In genomic region chr1:236508593-236509027, GRCh38 we compare ENCODE assay signal across 17 cellular contexts. TPM values are rescaled to one million over a fixed set of nuclear protein-coding genes. Genes with fewer than 3 reads are reported as not detected.
A peak's percentile ranks its signal among the peaks of the same experiment; 100 is the strongest.
DNase-seq lines count a peak whose midpoint lies in the region; ATAC-seq and TF ChIP-seq lines count a peak whose summit lies in the region.
"Had no signal": no experiment of that assay in that cellular context is flagged by ENCODE, and none has a peak within 500 bp of the region (broad histone marks: within the 10 kb centered on the region; RNA-seq: fewer than 3 reads in every experiment).

No MANE protein-coding gene starts in this region.

- H3K4me1 Mint-ChIP-seq in activated T-helper 17 cell treated with anti-CD3 and anti-CD28 coated beads, Interleukin-2, amount 50 U/mL, for 72 hours: peaks cover 26% of the 10 kb centered on the region

- H3K4me3 Mint-ChIP-seq in activated T-helper 17 cell treated with anti-CD3 and anti-CD28 coated beads, Interleukin-2, amount 50 U/mL, for 72 hours: peak overlapping the region; percentile 55
- H3K4me3 Mint-ChIP-seq: activated naive CD4-positive, alpha-beta T cell treated with anti-CD3 and anti-CD28 coated beads, Interleukin-2, amount 10 ng/mL, durations not matched to agents 7 days and 5 days; brain; stimulated activated naive B cell treated with anti-CD40 and anti-IgM and Interleukin-4, amounts not matched to agents 10 μg/mL and 1 μg/mL and 100 μg/mL, for 72 hours had no signal

- no peak overlapping the region for H3K4me3 ChIP-seq in GM12865 (ENCODE audit: low read depth, low read length)
- H3K4me3 ChIP-seq: coronary artery, spleen, upper lobe of left lung had no signal

- H3K27ac Mint-ChIP-seq in activated T-helper 17 cell treated with anti-CD3 and anti-CD28 coated beads, Interleukin-2, amount 50 U/mL, for 72 hours: peak overlapping the region; percentile 74
- H3K27ac Mint-ChIP-seq: activated naive CD4-positive, alpha-beta T cell treated with anti-CD3 and anti-CD28 coated beads, Interleukin-2, amount 10 ng/mL, durations not matched to agents 7 days and 5 days; brain; progenitor cell of endocrine pancreas; stimulated activated naive B cell treated with anti-CD40 and anti-IgM and Interleukin-4, amounts not matched to agents 10 μg/mL and 1 μg/mL and 100 μg/mL, for 72 hours had no signal

- ATAC-seq in GM18511 (IDR thresholded peaks at IDR 0.05; ENCODE audit: unreplicated experiment): peak; percentile 72
- ATAC-seq in HG02870 (IDR thresholded peaks at IDR 0.05; ENCODE audit: unreplicated experiment): peak; percentile 47
- ATAC-seq in activated T-helper 17 cell treated with anti-CD3 and anti-CD28 coated beads, Interleukin-2, amount 50 U/mL, for 72 hours (replicated peaks): peak; percentile 71
- ATAC-seq: stimulated activated naive B cell treated with anti-CD40 and anti-IgM and Interleukin-4, amounts not matched to agents 10 μg/mL and 1 μg/mL and 100 μg/mL, for 72 hours had no signal

- no peaks in the 10 kb centered on the region for H3K27me3 Mint-ChIP-seq in activated T-helper 17 cell treated with anti-CD3 and anti-CD28 coated beads, Interleukin-2, amount 50 U/mL, for 72 hours
- H3K27me3 Mint-ChIP-seq: progenitor cell of endocrine pancreas had no signal

- CTCF ChIA-PET in GM10248 (lab: Yijun Ruan, JAX): interaction anchor here (1.0 kb wide), 1 partner anchor 17 kb away, joined by 3 read pairs; no protein-coding TSS in a partner anchor

- DNase-seq in GM12865 (ENCODE audit: low read depth) (peak; percentile 53), GM10248 (ENCODE audit: extremely low spot score) (no peak), GM03348 (ENCODE audit: low spot score) (no peak)
- no peak for DNase-seq in stimulated activated CD4-positive, alpha-beta T cell treated with anti-CD3 and anti-CD28 coated beads, Interleukin-2, amount 100 ng/mL, for 48 hours
- DNase-seq: activated naive CD4-positive, alpha-beta T cell treated with anti-CD3 and anti-CD28 coated beads, Interleukin-2, amount 10 ng/mL, durations not matched to agents 7 days and 5 days; NCI-H2081; NCI-H524; SHP77; spleen; stimulated activated naive B cell treated with anti-CD40 and anti-IgM and Interleukin-4, amounts not matched to agents 10 μg/mL and 1 μg/mL and 100 μg/mL, for 72 hours; upper lobe of left lung had no signal

- POLR2A ChIA-PET in GM10248 (lab: Yijun Ruan, JAX): no interaction called here

- TF ChIP-seq CTCF in GM12865 (IDR thresholded peaks at IDR 0.05; ENCODE audit: insufficient read depth, low read depth, low read length, missing control alignments): no peak
- no peak for TF ChIP-seq CTCF in GM10248 (IDR thresholded peaks at IDR 0.05; ENCODE audit: control extremely low read depth, extremely low read depth, low read depth, missing control alignments)

- H3K36me3 Mint-ChIP-seq in activated T-helper 17 cell treated with anti-CD3 and anti-CD28 coated beads, Interleukin-2, amount 50 U/mL, for 72 hours (ENCODE audit: low read depth): no peaks in the 10 kb centered on the region
- H3K36me3 Mint-ChIP-seq: activated naive CD4-positive, alpha-beta T cell treated with anti-CD3 and anti-CD28 coated beads, Interleukin-2, amount 10 ng/mL, durations not matched to agents 7 days and 5 days; brain; stimulated activated naive B cell treated with anti-CD40 and anti-IgM and Interleukin-4, amounts not matched to agents 10 μg/mL and 1 μg/mL and 100 μg/mL, for 72 hours had no signal

- H3K9me3 Mint-ChIP-seq in activated T-helper 17 cell treated with anti-CD3 and anti-CD28 coated beads, Interleukin-2, amount 50 U/mL, for 72 hours: no peaks in the 10 kb centered on the region
- H3K9me3 Mint-ChIP-seq: activated naive CD4-positive, alpha-beta T cell treated with anti-CD3 and anti-CD28 coated beads, Interleukin-2, amount 10 ng/mL, durations not matched to agents 7 days and 5 days; brain; stimulated activated naive B cell treated with anti-CD40 and anti-IgM and Interleukin-4, amounts not matched to agents 10 μg/mL and 1 μg/mL and 100 μg/mL, for 72 hours had no signal

RNA-seq across cellular contexts. Expression of gene LGALS8, which starts 15.2 kb away (rescaled TPM):
- 100 to 1,000 TPM; 114 to 253 TPM for total RNA-seq in activated T-helper 17 cell treated with anti-CD3 and anti-CD28 coated beads, Interleukin-2, amount 50 U/mL, for 72 hours
